1 cellular context compared by ENCODE assay signal in the genomic region with DNA sequence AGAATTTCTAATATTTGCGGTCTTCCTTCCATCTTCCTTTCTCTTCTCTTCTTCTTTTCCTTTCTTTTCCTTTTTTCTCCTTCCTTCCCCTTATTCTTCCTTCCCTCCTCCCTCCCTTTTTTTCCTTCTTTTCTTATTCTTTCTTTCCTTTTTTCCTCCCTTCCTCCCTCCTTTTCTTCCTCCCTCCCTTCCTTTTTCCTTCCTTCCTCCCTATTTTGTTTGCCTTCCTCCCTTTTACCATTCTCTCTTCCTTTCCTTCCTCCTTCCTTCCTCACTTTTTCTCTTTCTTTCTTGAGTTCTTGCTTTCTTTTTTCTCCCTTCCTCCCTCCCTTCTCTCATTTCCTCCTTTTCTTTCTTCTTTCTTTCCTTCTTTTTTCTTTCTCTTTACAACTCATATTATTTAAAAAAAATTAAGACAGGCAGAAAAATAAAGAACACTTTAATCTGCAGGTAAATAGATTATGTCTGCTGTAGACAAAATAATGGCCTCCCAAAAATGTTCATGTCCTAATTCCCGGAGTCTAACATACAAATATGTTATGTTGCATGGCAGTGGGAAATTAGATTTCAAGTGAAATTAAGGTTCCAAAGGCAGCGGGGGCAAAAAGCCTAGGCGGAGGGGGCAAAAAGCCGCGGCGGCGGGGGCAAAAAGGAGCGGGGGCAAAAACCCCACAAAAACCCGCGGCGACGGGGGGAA.
TF ChIP-seq lines count a peak whose summit lies in the region.

No MANE protein-coding gene starts in this region.

TF ChIP-seq in GM23338, 12 proteins besides CTCF, POLR2A, EP300 and RAD21 (continued from another document):
- TF ChIP-seq, protein P1, sequence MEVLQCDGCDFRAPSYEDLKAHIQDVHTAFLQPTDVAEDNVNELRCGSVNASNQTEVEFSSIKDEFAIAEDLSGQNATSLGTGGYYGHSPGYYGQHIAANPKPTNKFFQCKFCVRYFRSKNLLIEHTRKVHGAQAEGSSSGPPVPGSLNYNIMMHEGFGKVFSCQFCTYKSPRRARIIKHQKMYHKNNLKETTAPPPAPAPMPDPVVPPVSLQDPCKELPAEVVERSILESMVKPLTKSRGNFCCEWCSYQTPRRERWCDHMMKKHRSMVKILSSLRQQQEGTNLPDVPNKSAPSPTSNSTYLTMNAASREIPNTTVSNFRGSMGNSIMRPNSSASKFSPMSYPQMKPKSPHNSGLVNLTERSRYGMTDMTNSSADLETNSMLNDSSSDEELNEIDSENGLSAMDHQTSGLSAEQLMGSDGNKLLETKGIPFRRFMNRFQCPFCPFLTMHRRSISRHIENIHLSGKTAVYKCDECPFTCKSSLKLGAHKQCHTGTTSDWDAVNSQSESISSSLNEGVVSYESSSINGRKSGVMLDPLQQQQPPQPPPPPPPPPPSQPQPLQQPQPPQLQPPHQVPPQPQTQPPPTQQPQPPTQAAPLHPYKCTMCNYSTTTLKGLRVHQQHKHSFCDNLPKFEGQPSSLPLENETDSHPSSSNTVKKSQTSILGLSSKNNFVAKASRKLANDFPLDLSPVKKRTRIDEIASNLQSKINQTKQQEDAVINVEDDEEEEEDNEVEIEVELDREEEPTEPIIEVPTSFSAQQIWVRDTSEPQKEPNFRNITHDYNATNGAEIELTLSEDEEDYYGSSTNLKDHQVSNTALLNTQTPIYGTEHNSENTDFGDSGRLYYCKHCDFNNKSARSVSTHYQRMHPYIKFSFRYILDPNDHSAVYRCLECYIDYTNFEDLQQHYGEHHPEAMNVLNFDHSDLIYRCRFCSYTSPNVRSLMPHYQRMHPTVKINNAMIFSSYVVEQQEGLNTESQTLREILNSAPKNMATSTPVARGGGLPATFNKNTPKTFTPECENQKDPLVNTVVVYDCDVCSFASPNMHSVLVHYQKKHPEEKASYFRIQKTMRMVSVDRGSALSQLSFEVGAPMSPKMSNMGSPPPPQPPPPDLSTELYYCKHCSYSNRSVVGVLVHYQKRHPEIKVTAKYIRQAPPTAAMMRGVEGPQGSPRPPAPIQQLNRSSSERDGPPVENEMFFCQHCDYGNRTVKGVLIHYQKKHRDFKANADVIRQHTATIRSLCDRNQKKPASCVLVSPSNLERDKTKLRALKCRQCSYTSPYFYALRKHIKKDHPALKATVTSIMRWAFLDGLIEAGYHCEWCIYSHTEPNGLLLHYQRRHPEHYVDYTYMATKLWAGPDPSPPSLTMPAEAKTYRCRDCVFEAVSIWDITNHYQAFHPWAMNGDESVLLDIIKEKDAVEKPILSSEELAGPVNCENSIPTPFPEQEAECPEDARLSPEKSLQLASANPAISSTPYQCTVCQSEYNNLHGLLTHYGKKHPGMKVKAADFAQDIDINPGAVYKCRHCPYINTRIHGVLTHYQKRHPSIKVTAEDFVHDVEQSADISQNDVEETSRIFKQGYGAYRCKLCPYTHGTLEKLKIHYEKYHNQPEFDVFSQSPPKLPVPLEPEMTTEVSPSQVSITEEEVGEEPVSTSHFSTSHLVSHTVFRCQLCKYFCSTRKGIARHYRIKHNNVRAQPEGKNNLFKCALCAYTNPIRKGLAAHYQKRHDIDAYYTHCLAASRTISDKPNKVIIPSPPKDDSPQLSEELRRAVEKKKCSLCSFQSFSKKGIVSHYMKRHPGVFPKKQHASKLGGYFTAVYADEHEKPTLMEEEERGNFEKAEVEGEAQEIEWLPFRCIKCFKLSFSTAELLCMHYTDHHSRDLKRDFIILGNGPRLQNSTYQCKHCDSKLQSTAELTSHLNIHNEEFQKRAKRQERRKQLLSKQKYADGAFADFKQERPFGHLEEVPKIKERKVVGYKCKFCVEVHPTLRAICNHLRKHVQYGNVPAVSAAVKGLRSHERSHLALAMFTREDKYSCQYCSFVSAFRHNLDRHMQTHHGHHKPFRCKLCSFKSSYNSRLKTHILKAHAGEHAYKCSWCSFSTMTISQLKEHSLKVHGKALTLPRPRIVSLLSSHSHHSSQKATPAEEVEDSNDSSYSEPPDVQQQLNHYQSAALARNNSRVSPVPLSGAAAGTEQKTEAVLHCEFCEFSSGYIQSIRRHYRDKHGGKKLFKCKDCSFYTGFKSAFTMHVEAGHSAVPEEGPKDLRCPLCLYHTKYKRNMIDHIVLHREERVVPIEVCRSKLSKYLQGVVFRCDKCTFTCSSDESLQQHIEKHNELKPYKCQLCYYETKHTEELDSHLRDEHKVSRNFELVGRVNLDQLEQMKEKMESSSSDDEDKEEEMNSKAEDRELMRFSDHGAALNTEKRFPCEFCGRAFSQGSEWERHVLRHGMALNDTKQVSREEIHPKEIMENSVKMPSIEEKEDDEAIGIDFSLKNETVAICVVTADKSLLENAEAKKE (CRISPR knock-in tag; IDR thresholded peaks at IDR 0.05): no peak
- TF ChIP-seq EZH2phosphoT487 (IDR thresholded peaks at IDR 0.05; ENCODE audit: unreplicated experiment): no peak
- TF ChIP-seq EZH2 (IDR thresholded peaks at IDR 0.05; ENCODE audit: low read depth, unreplicated experiment): no peak
- TF ChIP-seq ZNF331 (CRISPR knock-in tag; IDR thresholded peaks at IDR 0.05; ENCODE audit: low read depth): no peak
- no peak for TF ChIP-seq ZNF114 (CRISPR knock-in tag; IDR thresholded peaks at IDR 0.05)
- TF ChIP-seq JUNB (IDR thresholded peaks at IDR 0.05; ENCODE audit: unreplicated experiment): no peak
- TF ChIP-seq POLR2AphosphoS5 (IDR thresholded peaks at IDR 0.05; ENCODE audit: low read depth): no peak
- TF ChIP-seq, protein P2, sequence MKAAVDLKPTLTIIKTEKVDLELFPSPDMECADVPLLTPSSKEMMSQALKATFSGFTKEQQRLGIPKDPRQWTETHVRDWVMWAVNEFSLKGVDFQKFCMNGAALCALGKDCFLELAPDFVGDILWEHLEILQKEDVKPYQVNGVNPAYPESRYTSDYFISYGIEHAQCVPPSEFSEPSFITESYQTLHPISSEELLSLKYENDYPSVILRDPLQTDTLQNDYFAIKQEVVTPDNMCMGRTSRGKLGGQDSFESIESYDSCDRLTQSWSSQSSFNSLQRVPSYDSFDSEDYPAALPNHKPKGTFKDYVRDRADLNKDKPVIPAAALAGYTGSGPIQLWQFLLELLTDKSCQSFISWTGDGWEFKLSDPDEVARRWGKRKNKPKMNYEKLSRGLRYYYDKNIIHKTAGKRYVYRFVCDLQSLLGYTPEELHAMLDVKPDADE (IDR thresholded peaks at IDR 0.05): no peak
